Comparison of ENCODE assay signal across 14 cellular contexts in the genomic region with DNA sequence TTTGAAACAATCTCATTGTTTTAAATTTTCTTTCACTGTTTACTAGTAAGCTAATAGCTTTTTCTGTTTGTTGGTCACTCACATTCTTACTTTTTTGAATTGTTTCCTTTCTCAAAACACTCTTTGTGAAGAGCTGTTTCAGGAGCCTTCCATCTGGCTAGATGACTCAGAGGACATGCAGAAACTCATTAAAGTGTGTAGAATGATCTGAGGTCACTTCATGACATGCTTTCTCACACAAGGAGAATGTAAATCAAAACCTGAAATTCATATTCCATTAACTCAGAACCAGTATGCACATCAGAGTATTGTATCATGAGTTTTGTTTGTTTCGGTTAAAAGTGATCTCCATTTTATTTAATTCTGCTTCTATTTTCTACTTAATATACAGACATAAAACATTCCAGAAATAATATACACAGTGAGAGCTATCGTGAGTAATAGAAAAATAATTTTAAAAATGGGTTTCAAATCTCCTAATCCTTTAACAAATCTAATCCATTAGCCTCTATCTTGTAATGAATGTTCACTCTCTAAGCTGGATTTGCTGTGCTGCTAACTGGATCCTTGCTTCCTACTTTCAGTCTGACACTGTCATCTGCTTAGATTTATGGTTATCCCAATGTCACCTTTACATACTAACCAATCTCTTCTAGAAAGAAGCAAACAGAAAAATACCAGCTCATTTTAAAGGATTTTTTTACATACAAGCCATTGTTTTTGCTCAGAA.
DNase-seq lines count a peak whose midpoint lies in the region; ATAC-seq and TF ChIP-seq lines count a peak whose summit lies in the region.
"Had no signal": no experiment of that assay in that cellular context is flagged by ENCODE, and none has a peak within 500 bp of the region (broad histone marks: within the 10 kb centered on the region; RNA-seq: fewer than 3 reads in every experiment).

No MANE protein-coding gene starts in this region.

- H3K4ac ChIP-seq in mesenchymal stem cell (ENCODE audit: low read depth in 1 of 2, low read length in 2 of 2): no peak overlapping the region

- no peak overlapping the region for H2BK5ac ChIP-seq in mesenchymal stem cell (ENCODE audit: low read depth, low read length, poor library complexity, severe bottlenecking)

- H3K4me2 ChIP-seq in mesenchymal stem cell (ENCODE audit: low read length, poor library complexity, severe bottlenecking): no peak overlapping the region

- TF ChIP-seq CTCF in tibial artery (IDR thresholded peaks at IDR 0.05) (no peak), right lobe of liver (IDR thresholded peaks at IDR 0.05) (no peak)

- H2AK5ac ChIP-seq in mesenchymal stem cell (ENCODE audit: low read length, severe bottlenecking): no peak overlapping the region

- DNase-seq in D341Med (ENCODE audit: low spot score): peak; percentile 47
- DNase-seq in LHCN-M2 (ENCODE audit: low read depth): peak; percentile 88
- peak; percentile 34 for DNase-seq in cerebellar cortex (ENCODE audit: low spot score)
- peak; percentile 75 for DNase-seq in mesenchymal stem cell
- DNase-seq in tibial artery: no peak
- DNase-seq in middle frontal gyrus (ENCODE audit: extremely low spot score, low spot score): no peak
- DNase-seq in SIG-M5 treated with dmso at 0.1 percent for 504 hours (lab: John Stamatoyannopoulos, UW; ENCODE audit: unreplicated experiment): no peak
- DNase-seq in right lobe of liver: no peak
- DNase-seq: CD4-positive, alpha-beta memory T cell; heart right ventricle; mucosa of descending colon; NCI-H1105 treated with DMSO at 0.1 percent for 48 hours; T-helper 9 cell had no signal

- H2BK12ac ChIP-seq in mesenchymal stem cell (ENCODE audit: low read length in 2 of 2): no peak overlapping the region

- no peak overlapping the region for H4K8ac ChIP-seq in mesenchymal stem cell (ENCODE audit: low read length)

- H3K27ac ChIP-seq in mesenchymal stem cell (ENCODE audit: low read length, poor library complexity, severe bottlenecking): no peak overlapping the region
- no peak overlapping the region for H3K27ac ChIP-seq in tibial artery
- no peak overlapping the region for H3K27ac ChIP-seq in right lobe of liver
- H3K27ac ChIP-seq: heart right ventricle had no signal

- H3K27me3 ChIP-seq in mesenchymal stem cell (ENCODE audit: control insufficient read depth in 1 of 2, insufficient read depth in 1 of 2, low read length in 2 of 2) (no peaks in the 10 kb centered on the region), tibial artery (no peaks in the 10 kb centered on the region), right lobe of liver (no peaks in the 10 kb centered on the region)
- H3K27me3 ChIP-seq: heart right ventricle had no signal

- H3K36me3 ChIP-seq in mesenchymal stem cell (ENCODE audit: control insufficient read depth in 1 of 2, insufficient read depth in 2 of 2, low read depth in 1 of 2, low read length in 2 of 2): no peaks in the 10 kb centered on the region
- no peaks in the 10 kb centered on the region for H3K36me3 ChIP-seq in tibial artery
- no peaks in the 10 kb centered on the region for H3K36me3 ChIP-seq in right lobe of liver
- H3K36me3 ChIP-seq: heart right ventricle had no signal

- H3K23ac ChIP-seq in mesenchymal stem cell (ENCODE audit: low read length in 2 of 2): no peak overlapping the region

- no peak overlapping the region for H2AFZ ChIP-seq in mesenchymal stem cell (ENCODE audit: low read depth, low read length)

- WGBS in mesenchymal stem cell: no CpG with 5 or more reads among the region's 2 CpGs
- WGBS in right lobe of liver (ENCODE audit: insufficient coverage, low coverage, low lambda C conversion rate, missing lambda C conversion rate): 65% methylated on average over 2 of the region's 2 CpGs

- no peaks in the 10 kb centered on the region for H3K79me1 ChIP-seq in mesenchymal stem cell (replicated peaks; ENCODE audit: low read length, poor library complexity, severe bottlenecking)

- H3K9ac ChIP-seq in mesenchymal stem cell (ENCODE audit: low read length): no peak overlapping the region

- H3K18ac ChIP-seq in mesenchymal stem cell (ENCODE audit: low read depth in 1 of 2, low read length in 2 of 2): no peak overlapping the region

- no peak for TF ChIP-seq POLR2A in right lobe of liver (IDR thresholded peaks at IDR 0.05)

- H3K4me3 ChIP-seq in mesenchymal stem cell (ENCODE audit: insufficient read depth in 1 of 2, low read depth in 1 of 2, low read length in 2 of 2) (no peak overlapping the region), tibial artery (no peak overlapping the region), right lobe of liver (no peak overlapping the region)
- H3K4me3 ChIP-seq: heart right ventricle, mucosa of descending colon had no signal

- intact Hi-C loops in tibial artery (cut with DNase I; ENCODE audit: low total_unique reads): no loop called here
- intact Hi-C loops in right lobe of liver (cut with DNase I): no loop called here

- no peak overlapping the region for H3K14ac ChIP-seq in mesenchymal stem cell (ENCODE audit: low read length in 2 of 2)

- H3K4me1 ChIP-seq in mesenchymal stem cell (ENCODE audit: control insufficient read depth, insufficient read depth, low read depth, low read length): no peaks in the 10 kb centered on the region
- H3K4me1 ChIP-seq in tibial artery: no peaks in the 10 kb centered on the region
- H3K4me1 ChIP-seq in right lobe of liver: peaks cover 0 to 8% (median 0%) of the 10 kb centered on the region in 4 donors
- H3K4me1 ChIP-seq: heart right ventricle had no signal

- no peak overlapping the region for H2BK15ac ChIP-seq in mesenchymal stem cell (ENCODE audit: low read depth, poor library complexity, severe bottlenecking)

- H3K9me3 ChIP-seq in mesenchymal stem cell (ENCODE audit: control insufficient read depth, low read length) (no peaks in the 10 kb centered on the region), tibial artery (no peaks in the 10 kb centered on the region), right lobe of liver (no peaks in the 10 kb centered on the region)
- H3K9me3 ChIP-seq: heart right ventricle, mucosa of descending colon had no signal

- ATAC-seq in right lobe of liver: no peak
- ATAC-seq: heart right ventricle; mucosa of descending colon; stimulated activated memory B cell treated with anti-CD40 and anti-IgM and Interleukin-4, amounts not matched to agents 10 μg/mL and 1 μg/mL and 100 μg/mL, for 72 hours had no signal

- no peak overlapping the region for H2BK120ac ChIP-seq in mesenchymal stem cell (ENCODE audit: low read depth, low read length)

- no peak overlapping the region for H4K91ac ChIP-seq in mesenchymal stem cell (ENCODE audit: low read length)

Comparison
In these comparisons a context has a peak if more than half of its experiments do, and no peak if none do; other contexts are left out.
1. DNase-seq: peak in D341Med (single experiment), LHCN-M2 (single experiment), cerebellar cortex (single experiment) and mesenchymal stem cell (single experiment); none in tibial artery (0 of 2), middle frontal gyrus (single experiment), SIG-M5 treated with dmso at 0.1 percent for 504 hours (single experiment) and right lobe of liver (0 of 3).